25 cellular contexts compared by ENCODE assay signal in the genomic region with DNA sequence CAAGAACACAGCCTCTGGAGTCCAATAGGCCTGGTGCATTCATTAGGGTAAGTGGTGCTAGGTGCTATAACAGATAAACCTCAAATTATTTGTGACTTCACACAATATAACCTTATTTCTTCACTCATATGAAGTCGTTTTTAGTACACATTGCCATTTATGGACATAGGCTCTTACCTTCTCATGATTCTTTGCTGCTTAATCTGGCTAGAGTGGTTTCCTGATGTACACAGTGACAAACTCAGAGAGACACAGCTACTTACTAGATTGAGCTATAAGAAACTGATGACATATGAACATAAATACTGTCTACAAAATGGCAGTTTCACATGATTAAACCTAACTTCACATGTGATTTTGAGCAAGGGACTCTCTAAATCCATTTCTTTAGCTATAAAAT.
"Had no signal": no experiment of that assay in that cellular context is flagged by ENCODE, and none has a peak within 500 bp of the region (broad histone marks: within the 10 kb centered on the region; RNA-seq: fewer than 3 reads in every experiment).

No MANE protein-coding gene starts in this region.

- H3K4me1 Mint-ChIP-seq: nephron had no signal

- H3K36me3 ChIP-seq: pancreas, stomach, thoracic aorta, transverse colon had no signal

- H3K4me3 Mint-ChIP-seq: endodermal cell, nephron had no signal

- H3K9me3 ChIP-seq: pancreas, stomach, thoracic aorta, transverse colon had no signal

- H3K27me3 ChIP-seq: hepatocyte, pancreas, stomach, transverse colon had no signal

- H3K4me3 ChIP-seq: hepatocyte, lung, pancreas, stomach, thoracic aorta, transverse colon had no signal

- H2AFZ ChIP-seq: hepatocyte had no signal

- ATAC-seq: left cardiac atrium, left ventricle myocardium superior, pancreas, right cardiac atrium had no signal

- H3K27me3 Mint-ChIP-seq: naive B cell, progenitor cell of endocrine pancreas had no signal

- H3K4me2 ChIP-seq: hepatocyte had no signal

- DNase-seq: dermis blood vessel endothelial cell; endodermal cell; erythroblast; foreskin melanocyte; head of caudate nucleus; kidney; left cardiac atrium; left ventricle myocardium superior; mesenchymal stem cell; naive B cell; occipital lobe; pancreas; right cardiac atrium; small intestine; stimulated activated CD4-positive, alpha-beta T cell treated with anti-CD3 and anti-CD28 coated beads, Interleukin-12 subunit alpha, Interleukin-12 subunit beta, amount 100 ng/mL, for 4 hours; stimulated activated naive CD4-positive, alpha-beta T cell; stomach; substantia nigra; transverse colon had no signal

- H3K79me2 ChIP-seq: hepatocyte had no signal

- H3K4me1 ChIP-seq: pancreas had no signal

- H3K27ac ChIP-seq: hepatocyte, pancreas, stomach, thoracic aorta, transverse colon had no signal

- H3K27ac Mint-ChIP-seq: endodermal cell, nephron, progenitor cell of endocrine pancreas had no signal

- FAIRE-seq: endothelial cell of umbilical vein, kidney, pancreas, small intestine had no signal
